28 cellular contexts compared by ENCODE assay signal in the genomic region with DNA sequence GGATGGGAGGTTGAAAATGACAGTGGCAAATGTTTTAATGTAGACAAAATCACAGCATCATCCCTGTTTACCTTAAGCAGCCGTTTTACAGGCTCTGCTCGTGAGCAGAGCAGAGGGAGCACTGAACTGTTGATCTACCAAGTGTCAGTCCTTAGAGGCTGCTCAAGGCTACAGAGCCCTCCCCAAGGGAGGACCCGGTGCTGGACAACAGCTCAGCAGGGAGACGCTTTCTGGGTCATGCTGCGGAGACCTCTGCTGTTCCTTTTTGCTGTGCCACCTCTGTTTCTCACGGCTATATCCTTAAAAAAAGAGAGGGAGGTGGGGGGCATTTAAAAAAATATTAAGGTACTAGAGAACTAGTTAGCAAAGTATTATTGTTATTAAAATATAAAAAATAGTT.
"Had no signal": no experiment of that assay in that cellular context is flagged by ENCODE, and none has a peak within 500 bp of the region (broad histone marks: within the 10 kb centered on the region; RNA-seq: fewer than 3 reads in every experiment).

No MANE protein-coding gene starts in this region.

- DNase-seq: activated B cell treated with CpG ODN at 0.5 μM for 24 hours; activated CD4-positive, alpha-beta T cell treated with anti-CD3 and anti-CD28 coated beads for 48 hours; activated CD4-positive, alpha-beta T cell treated with anti-CD3 and anti-CD28 coated beads, Interleukin-2, amount 50 U/mL, for 1 hour; activated CD4-positive, alpha-beta T cell treated with anti-CD3 and anti-CD28 coated beads, Interleukin-2, amount 50 U/mL, for 48 hours; activated CD8-positive, alpha-beta memory T cell treated with anti-CD3 and anti-CD28 coated beads for 24 hours; activated CD8-positive, alpha-beta T cell treated with anti-CD3 and anti-CD28 coated beads for 36 hours; activated effector memory CD4-positive, alpha-beta T cell treated with Interleukin-2 at 50 U/mL for 16 hours; activated naive CD4-positive, alpha-beta T cell treated with anti-CD3 and anti-CD28 coated beads for 36 hours; activated naive CD8-positive, alpha-beta T cell treated with anti-CD3 and anti-CD28 coated beads for 36 hours; activated naive CD8-positive, alpha-beta T cell treated with anti-CD3 and anti-CD28 coated beads, Interleukin-2, amount 50 U/mL, for 24 hours; activated T-cell treated with anti-CD3 and anti-CD28 coated beads, Interleukin-2, amount 50 U/mL, for 4 hours; adrenal gland; amygdala; aorta; body of pancreas; caudate nucleus; cortex of kidney; dermis blood vessel endothelial cell; effector CD4-positive, alpha-beta T cell; effector memory CD8-positive, alpha-beta T cell; erythroblast; foreskin keratinocyte; T-helper 2 cell had no signal

- H3K27me3 ChIP-seq: adrenal gland, body of pancreas, esophagus muscularis mucosa, foreskin keratinocyte, gastroesophageal sphincter had no signal

- ATAC-seq: activated CD4-positive, CD25-positive, alpha-beta regulatory T cell treated with anti-CD3 and anti-CD28 coated beads, Interleukin-2, amount 50 U/mL, for 24 hours; activated CD8-positive, alpha-beta T cell treated with anti-CD3 and anti-CD28 coated beads for 36 hours; activated naive CD8-positive, alpha-beta T cell treated with anti-CD3 and anti-CD28 coated beads, Interleukin-2, amount 50 U/mL, for 24 hours; activated T-cell treated with anti-CD3 and anti-CD28 coated beads, Interleukin-2, amount 50 U/mL, for 4 hours; activated T-helper 17 cell treated with anti-CD3 and anti-CD28 coated beads, Interleukin-2, amount 50 U/mL, for 72 hours; body of pancreas; effector memory CD8-positive, alpha-beta T cell; foreskin keratinocyte; gastroesophageal sphincter had no signal

- H3K9me3 ChIP-seq: adrenal gland had no signal

- H3K4me1 ChIP-seq: adrenal gland, body of pancreas, esophagus muscularis mucosa, foreskin keratinocyte, gastroesophageal sphincter had no signal

- H3K36me3 ChIP-seq: adrenal gland, esophagus muscularis mucosa, gastroesophageal sphincter had no signal

- H3K27ac ChIP-seq: adrenal gland, body of pancreas, esophagus muscularis mucosa, foreskin keratinocyte, gastroesophageal sphincter, VCaP had no signal

- H3K4me3 ChIP-seq: adrenal gland, body of pancreas, esophagus muscularis mucosa, gastroesophageal sphincter had no signal
